Comparison of ENCODE assay signal across 20 cellular contexts in genomic region chr1:207649204-207649753, GRCh38. TPM values are rescaled to one million over a fixed set of nuclear protein-coding genes. Genes with fewer than 3 reads are reported as not detected.
"Had no signal": no experiment of that assay in that cellular context is flagged by ENCODE, and none has a peak within 500 bp of the region (broad histone marks: within the 10 kb centered on the region; RNA-seq: fewer than 3 reads in every experiment).

No MANE protein-coding gene starts in this region.

- H3K9me3 ChIP-seq: left ventricle myocardium inferior, thyroid gland had no signal

- H3K36me3 ChIP-seq: left ventricle myocardium inferior, thyroid gland had no signal

- H3K27me3 ChIP-seq: thyroid gland had no signal

- H3K27ac ChIP-seq: dorsolateral prefrontal cortex, left ventricle myocardium inferior, thyroid gland had no signal

- H3K4me3 ChIP-seq: dorsolateral prefrontal cortex, left ventricle myocardium inferior, thyroid gland had no signal

- DNase-seq: activated B cell treated with CpG ODN at 0.5 μM for 24 hours; activated CD4-positive, alpha-beta T cell treated with anti-CD3 and anti-CD28 coated beads, Interleukin-2, amount 10 ng/mL, durations not matched to agents 24 days and 14 days; activated CD8-positive, alpha-beta memory T cell treated with anti-CD3 and anti-CD28 coated beads, Interleukin-2, amount 50 U/mL, for 4 hours; activated CD8-positive, alpha-beta T cell treated with anti-CD3 and anti-CD28 coated beads, Interleukin-2, amount 10 ng/mL, durations not matched to agents 7 days and 5 days; activated effector memory CD4-positive, alpha-beta T cell treated with anti-CD3 and anti-CD28 coated beads, Interleukin-2, amount 50 U/mL, for 16 hours; activated T-cell treated with anti-CD3 and anti-CD28 coated beads, Interleukin-2, amount 50 U/mL, for 48 hours; amniotic stem cell; dorsolateral prefrontal cortex; kidney; left ventricle myocardium inferior; naive thymus-derived CD8-positive, alpha-beta T cell; posterior cingulate gyrus; stimulated activated CD4-positive, alpha-beta T cell treated with anti-CD3 and anti-CD28 coated beads, Interleukin-2, amount 100 ng/mL, for 48 hours; thyroid gland had no signal

- ATAC-seq: activated CD8-positive, alpha-beta T cell treated with anti-CD3 and anti-CD28 coated beads, Interleukin-2, amount 10 ng/mL, durations not matched to agents 7 days and 5 days; esophagus mucosa; naive thymus-derived CD8-positive, alpha-beta T cell; stimulated activated memory B cell treated with anti-CD40 and anti-IgM and Interleukin-4, amounts not matched to agents 10 μg/mL and 1 μg/mL and 100 μg/mL, for 72 hours had no signal

- FAIRE-seq: kidney, TTC549 had no signal

RNA-seq across cellular contexts. Expression of gene CR1L, which starts 4.3 kb away (rescaled TPM):
- total RNA-seq: activated CD4-positive, alpha-beta T cell treated with anti-CD3 and anti-CD28 coated beads, Interleukin-2, amount 10 ng/mL, durations not matched to agents 24 days and 14 days; activated CD8-positive, alpha-beta T cell treated with anti-CD3 and anti-CD28 coated beads, Interleukin-2, amount 10 ng/mL, durations not matched to agents 7 days and 5 days; cardiac septum; esophagus mucosa; left ventricle myocardium inferior; mucosa of gallbladder; naive thymus-derived CD8-positive, alpha-beta T cell had no signal
- polyA plus RNA-seq: naive thymus-derived CD8-positive, alpha-beta T cell; urinary bladder had no signal
